In the genomic region with DNA sequence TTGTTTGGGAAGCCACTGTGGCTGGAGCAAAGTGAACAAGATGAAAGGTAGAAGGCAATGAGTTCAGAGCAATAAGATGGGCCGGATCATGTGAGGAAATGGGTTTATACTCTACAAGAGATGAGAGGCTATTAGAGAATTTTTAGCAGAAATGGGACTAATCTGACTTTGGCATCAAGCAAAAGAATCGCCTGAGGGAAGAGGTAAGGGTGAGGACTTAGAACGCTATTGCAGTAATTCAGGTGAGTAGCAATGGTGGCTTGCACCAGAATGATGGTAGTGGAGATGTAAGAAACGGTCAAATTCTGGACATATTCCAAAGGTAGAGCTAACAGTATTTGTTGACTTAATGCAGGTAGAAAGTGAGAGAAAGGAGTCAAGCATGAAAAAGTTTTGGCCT, we compare ENCODE assay signal across 4 cellular contexts.
"Had no signal": no experiment of that assay in that cellular context is flagged by ENCODE, and none has a peak within 500 bp of the region (broad histone marks: within the 10 kb centered on the region; RNA-seq: fewer than 3 reads in every experiment).

No MANE protein-coding gene starts in this region.

- DNase-seq: IMR-90, KBM-7, KG1 had no signal

- H3K4me3 ChIP-seq: K562 had no signal
